In the genomic region with DNA sequence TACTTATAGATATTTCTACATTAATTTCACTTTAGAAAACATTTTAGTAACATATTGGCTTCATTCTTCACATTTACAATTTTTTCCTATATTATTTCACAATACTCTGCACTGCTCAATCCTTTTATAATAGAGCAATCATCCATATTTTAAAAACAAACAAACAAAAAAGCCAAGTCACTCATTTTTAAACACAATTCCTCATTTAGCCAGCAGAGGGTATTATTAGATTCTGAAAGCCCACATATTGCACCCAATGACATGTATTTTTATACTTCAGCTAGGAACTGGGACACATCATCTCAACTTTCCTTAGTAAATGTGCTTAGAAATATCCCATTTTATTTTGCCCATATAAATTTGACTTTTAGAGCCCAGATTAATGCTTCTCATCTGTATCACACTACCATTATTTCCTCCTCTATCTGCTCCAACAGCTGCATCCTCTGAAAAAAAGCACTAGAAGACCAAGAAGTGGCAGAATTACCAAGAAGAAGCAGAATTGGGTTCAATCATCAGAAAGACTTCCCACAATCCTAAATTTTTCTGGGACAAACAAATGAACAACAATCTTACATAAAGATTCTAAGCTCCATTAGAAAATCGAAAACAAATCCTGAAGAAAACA, we compare ENCODE assay signal across 9 cellular contexts. TPM values are rescaled to one million over a fixed set of nuclear protein-coding genes. Genes with fewer than 3 reads are reported as not detected.
DNase-seq lines count a peak whose midpoint lies in the region; ATAC-seq and TF ChIP-seq lines count a peak whose summit lies in the region.
"Had no signal": no experiment of that assay in that cellular context is flagged by ENCODE, and none has a peak within 500 bp of the region (broad histone marks: within the 10 kb centered on the region; RNA-seq: fewer than 3 reads in every experiment).

No MANE protein-coding gene starts in this region.

- no peaks in the 10 kb centered on the region for H3K9me3 ChIP-seq in uterus
- H3K9me3 ChIP-seq: neutrophil had no signal

- H3K4me3 ChIP-seq in uterus = no peak overlapping the region

- DNase-seq in DMS114 treated with DMSO at 0.1 percent for 48 hours (lab: John Stamatoyannopoulos, UW; ENCODE audit: unreplicated experiment) (peak; percentile 50), HT-29 (ENCODE audit: low spot score) (peak; percentile 45), iPS-NIHi11 (ENCODE audit: low spot score) (peak; percentile 11), uterus (no peak), 8988T (no peak), epidermal melanocyte (ENCODE audit: insufficient read length, low spot score) (no peak)

- H3K4me1 ChIP-seq in uterus = no peaks in the 10 kb centered on the region

- peak; percentile 37 to 44 (median 39) for TF ChIP-seq CTCF in uterus (IDR thresholded peaks at IDR 0.05)

- no peak for TF ChIP-seq POLR2A in uterus (IDR thresholded peaks at IDR 0.05)

- no peak for ATAC-seq in GM21526 (IDR thresholded peaks at IDR 0.05; ENCODE audit: low FRiP score, unreplicated experiment)

- H3K36me3 ChIP-seq in uterus = no peaks in the 10 kb centered on the region
- H3K36me3 ChIP-seq: neutrophil had no signal

- H3K27me3 ChIP-seq in uterus = no peaks in the 10 kb centered on the region
- H3K27me3 ChIP-seq: neutrophil had no signal

- intact Hi-C loops in uterus (cut with DNase I; ENCODE audit: low total_unique reads) = no loop called here

- peak overlapping the region; percentile 67 for H3K27ac ChIP-seq in angular gyrus (ENCODE audit: low read depth, low read length)
- H3K27ac ChIP-seq in uterus = no peak overlapping the region
- H3K27ac ChIP-seq: neutrophil had no signal

RNA-seq across cellular contexts. Expression of a gene that starts 29.5 kb away (rescaled TPM):
- not detected in 2 replicates for total RNA-seq in HT-29 (2014; rRNA removed; shearing (Covaris generic))
- total RNA-seq in uterus = 1 to 10 TPM; 1.5 to 9.8 (median 4.3) TPM

Comparison
In these comparisons a context has a peak if more than half of its experiments do, and no peak if none do; other contexts are left out.
1. DNase-seq: peak in DMS114 treated with DMSO at 0.1 percent for 48 hours (single experiment), HT-29 (single experiment) and iPS-NIHi11 (single experiment); none in uterus (0 of 2), 8988T (single experiment) and epidermal melanocyte (single experiment).